Comparison of ENCODE assay signal across 1 cellular context in the genomic region with DNA sequence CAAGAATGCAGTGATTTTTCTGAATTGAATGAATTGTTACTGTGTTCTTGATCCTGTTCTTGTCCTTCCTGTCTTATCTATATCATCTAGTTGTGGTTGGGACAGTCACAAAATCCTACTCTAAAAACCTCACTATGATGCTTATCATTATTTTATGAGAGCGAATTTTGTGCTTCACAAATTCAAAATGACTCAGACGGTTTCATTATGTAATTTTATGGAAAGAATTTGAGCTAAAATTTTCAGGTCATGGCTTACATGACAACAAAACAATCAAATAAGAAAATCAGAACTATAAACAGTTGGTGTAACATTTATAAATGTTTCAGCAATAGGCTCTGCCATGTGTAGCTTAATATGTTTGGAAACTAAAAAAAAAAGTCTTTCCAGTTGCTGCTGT.
TF ChIP-seq lines count a peak whose summit lies in the region.

No MANE protein-coding gene starts in this region.

TF ChIP-seq in K562, 482 proteins besides CTCF, POLR2A, EP300 and RAD21 (continues in another document):
- TF ChIP-seq HDAC3 (IDR thresholded peaks at IDR 0.05; ENCODE audit: borderline replicate concordance, partially characterized antibody) (no peak), SMARCA4 (IDR thresholded peaks at IDR 0.05) (peak; percentile 38; the same call in 1 of the 2 replicates), KLF1 (tag; IDR thresholded peaks at IDR 0.05) (no peak), MIER1 (IDR thresholded peaks at IDR 0.05; ENCODE audit: low read depth) (no peak), RNF2 (IDR thresholded peaks at IDR 0.05) (no peak), HLTF (IDR thresholded peaks at IDR 0.05) (no peak), SRSF1 (IDR thresholded peaks at IDR 0.05; ENCODE audit: low read depth, low read length) (no peak), ZKSCAN8 (CRISPR knock-in tag; IDR thresholded peaks at IDR 0.05) (0 out of 2 replicates have a peak, but pooled peaks have one; percentile 45), KAT7 (CRISPR knock-in tag; IDR thresholded peaks at IDR 0.05; ENCODE audit: borderline replicate concordance) (no peak), FOSL1 (tag; conservative IDR thresholded peaks at IDR 0.05) (peak; percentile 88), ESRRA (IDR thresholded peaks at IDR 0.05; ENCODE audit: borderline replicate concordance, low read depth) (peak; percentile 44; the same call in 1 of the 2 replicates), SMARCA5 (IDR thresholded peaks at IDR 0.05) (no peak), KLF13 (tag; IDR thresholded peaks at IDR 0.05; ENCODE audit: borderline replicate concordance, low read depth) (no peak), ZNF717 (CRISPR knock-in tag; IDR thresholded peaks at IDR 0.05) (no peak), SAFB (IDR thresholded peaks at IDR 0.05; ENCODE audit: borderline replicate concordance, low read depth, low read length) (no peak), MCM2 (IDR thresholded peaks at IDR 0.05; ENCODE audit: low read depth) (no peak), RCOR1 (IDR thresholded peaks at IDR 0.05; ENCODE audit: borderline replicate concordance in 1 of 2, low read depth in 2 of 2, low read length in 2 of 2) (peak in 1 of 2 experiments; percentile 73; a peak in 2 of 4 replicates), ZKSCAN3 (CRISPR knock-in tag; IDR thresholded peaks at IDR 0.05) (no peak), SMARCC2 (IDR thresholded peaks at IDR 0.05; ENCODE audit: low read depth) (peak; percentile 67; the same call in 1 of the 2 replicates), CHD4 (IDR thresholded peaks at IDR 0.05; ENCODE audit: insufficient read depth, insufficient replicate concordance, low read depth, low read length, poor library complexity, severe bottlenecking) (no peak), GTF2F1 (IDR thresholded peaks at IDR 0.05; ENCODE audit: low read depth, low read length) (no peak), ZKSCAN1 (IDR thresholded peaks at IDR 0.05; ENCODE audit: low read depth, low read length) (no peak), LCOR (CRISPR knock-in tag; IDR thresholded peaks at IDR 0.05) (no peak), ZNF140 (CRISPR knock-in tag; IDR thresholded peaks at IDR 0.05) (no peak), MTA3 (IDR thresholded peaks at IDR 0.05; ENCODE audit: borderline replicate concordance) (no peak), PML (IDR thresholded peaks at IDR 0.05; ENCODE audit: low read length) (0 out of 2 replicates have a peak, but pooled peaks have one; percentile 16), CTBP1 (IDR thresholded peaks at IDR 0.05; ENCODE audit: borderline replicate concordance) (no peak), PRMT5 (CRISPR knock-in tag; IDR thresholded peaks at IDR 0.05) (no peak), ZNF445 (CRISPR knock-in tag; IDR thresholded peaks at IDR 0.05; ENCODE audit: low read depth) (no peak), MAFK (IDR thresholded peaks at IDR 0.05; ENCODE audit: low read length) (no peak), ZFX (CRISPR knock-in tag; IDR thresholded peaks at IDR 0.05) (no peak), MYNN (IDR thresholded peaks at IDR 0.05) (no peak), MYNN (CRISPR knock-in tag; IDR thresholded peaks at IDR 0.05) (no peak), L3MBTL2 (IDR thresholded peaks at IDR 0.05) (no peak), SMARCE1 (IDR thresholded peaks at IDR 0.05) (peak; percentile 80; the same call in 1 of the 2 replicates), CC2D1A (IDR thresholded peaks at IDR 0.05) (no peak), PCBP1 (IDR thresholded peaks at IDR 0.05; ENCODE audit: low read depth, low read length, poor library complexity, severe bottlenecking) (no peak), IRF2 (CRISPR knock-in tag; IDR thresholded peaks at IDR 0.05) (no peak), ZFP30 (CRISPR knock-in tag; IDR thresholded peaks at IDR 0.05; ENCODE audit: borderline replicate concordance) (no peak), POLR2AphosphoS5 (IDR thresholded peaks at IDR 0.05; ENCODE audit: control insufficient read depth, insufficient read depth, low read depth, low read length) (no peak), HNRNPUL1 (IDR thresholded peaks at IDR 0.05; ENCODE audit: low read length) (no peak), CCAR2 (IDR thresholded peaks at IDR 0.05; ENCODE audit: low read depth, low read length) (no peak), ZNF146 (CRISPR knock-in tag; IDR thresholded peaks at IDR 0.05; ENCODE audit: unreplicated experiment) (no peak)
- TF ChIP-seq, protein P1, sequence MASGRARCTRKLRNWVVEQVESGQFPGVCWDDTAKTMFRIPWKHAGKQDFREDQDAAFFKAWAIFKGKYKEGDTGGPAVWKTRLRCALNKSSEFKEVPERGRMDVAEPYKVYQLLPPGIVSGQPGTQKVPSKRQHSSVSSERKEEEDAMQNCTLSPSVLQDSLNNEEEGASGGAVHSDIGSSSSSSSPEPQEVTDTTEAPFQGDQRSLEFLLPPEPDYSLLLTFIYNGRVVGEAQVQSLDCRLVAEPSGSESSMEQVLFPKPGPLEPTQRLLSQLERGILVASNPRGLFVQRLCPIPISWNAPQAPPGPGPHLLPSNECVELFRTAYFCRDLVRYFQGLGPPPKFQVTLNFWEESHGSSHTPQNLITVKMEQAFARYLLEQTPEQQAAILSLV (tag; IDR thresholded peaks at IDR 0.05), result no peak
- TF ChIP-seq, protein P2, sequence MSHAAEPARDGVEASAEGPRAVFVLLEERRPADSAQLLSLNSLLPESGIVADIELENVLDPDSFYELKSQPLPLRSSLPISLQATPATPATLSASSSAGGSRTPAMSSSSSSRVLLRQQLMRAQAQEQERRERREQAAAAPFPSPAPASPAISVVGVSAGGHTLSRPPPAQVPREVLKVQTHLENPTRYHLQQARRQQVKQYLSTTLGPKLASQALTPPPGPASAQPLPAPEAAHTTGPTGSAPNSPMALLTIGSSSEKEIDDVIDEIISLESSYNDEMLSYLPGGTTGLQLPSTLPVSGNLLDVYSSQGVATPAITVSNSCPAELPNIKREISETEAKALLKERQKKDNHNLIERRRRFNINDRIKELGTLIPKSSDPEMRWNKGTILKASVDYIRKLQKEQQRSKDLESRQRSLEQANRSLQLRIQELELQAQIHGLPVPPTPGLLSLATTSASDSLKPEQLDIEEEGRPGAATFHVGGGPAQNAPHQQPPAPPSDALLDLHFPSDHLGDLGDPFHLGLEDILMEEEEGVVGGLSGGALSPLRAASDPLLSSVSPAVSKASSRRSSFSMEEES (CRISPR knock-in tag; IDR thresholded peaks at IDR 0.05), result no peak
- TF ChIP-seq, protein P3, sequence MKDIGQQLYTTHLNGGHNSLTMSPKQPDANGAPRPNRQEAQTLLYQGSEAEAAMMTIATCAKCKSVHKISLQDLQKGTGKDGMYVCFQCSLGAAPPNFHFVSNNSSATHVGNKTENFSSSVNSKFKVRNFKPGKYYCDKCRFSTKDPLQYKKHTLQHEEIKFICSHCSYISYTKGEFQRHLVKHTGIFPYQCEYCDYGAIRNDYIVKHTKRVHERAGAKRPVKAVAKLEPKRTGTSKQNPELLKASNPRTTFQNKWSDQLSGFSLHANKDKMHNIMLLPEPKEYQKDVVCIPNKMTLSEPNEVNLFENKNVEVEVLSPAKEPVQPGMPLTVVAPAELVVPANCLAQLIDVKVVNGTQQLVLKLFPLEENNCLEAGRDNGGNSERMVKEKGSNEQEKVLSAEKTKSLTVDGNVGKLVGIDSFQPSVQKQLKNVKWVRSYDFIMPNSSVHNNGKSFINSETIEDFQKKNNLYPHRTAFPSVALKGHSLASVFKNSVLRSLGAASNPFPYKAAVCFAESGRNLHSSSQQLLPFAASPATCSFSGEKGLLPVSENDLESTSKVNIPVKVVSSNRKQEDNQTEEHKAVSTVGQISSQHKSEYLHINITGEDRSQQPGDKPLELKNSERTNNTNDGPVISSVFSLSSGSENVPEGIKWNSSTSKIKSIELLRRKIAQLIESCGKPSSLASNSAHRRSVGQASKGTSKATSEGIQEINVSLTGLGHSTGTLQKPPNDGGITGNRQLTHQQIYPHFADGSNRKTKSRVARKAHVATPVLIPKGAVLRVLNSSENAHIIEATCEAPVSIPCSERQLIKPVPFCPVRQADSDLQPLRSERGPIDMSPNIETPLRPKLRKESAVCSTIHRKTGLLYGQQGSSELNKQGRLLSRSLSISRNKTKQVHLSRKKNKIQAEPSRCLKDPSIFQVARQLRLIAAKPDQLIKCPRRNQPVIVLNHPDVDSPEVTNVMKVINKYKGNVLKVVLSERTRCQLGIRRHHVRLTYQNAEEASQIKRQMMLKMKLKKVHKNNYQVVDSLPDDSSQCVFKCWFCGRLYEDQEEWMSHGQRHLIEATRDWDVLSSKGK (CRISPR knock-in tag; IDR thresholded peaks at IDR 0.05), result no peak
- TF ChIP-seq, protein P4, sequence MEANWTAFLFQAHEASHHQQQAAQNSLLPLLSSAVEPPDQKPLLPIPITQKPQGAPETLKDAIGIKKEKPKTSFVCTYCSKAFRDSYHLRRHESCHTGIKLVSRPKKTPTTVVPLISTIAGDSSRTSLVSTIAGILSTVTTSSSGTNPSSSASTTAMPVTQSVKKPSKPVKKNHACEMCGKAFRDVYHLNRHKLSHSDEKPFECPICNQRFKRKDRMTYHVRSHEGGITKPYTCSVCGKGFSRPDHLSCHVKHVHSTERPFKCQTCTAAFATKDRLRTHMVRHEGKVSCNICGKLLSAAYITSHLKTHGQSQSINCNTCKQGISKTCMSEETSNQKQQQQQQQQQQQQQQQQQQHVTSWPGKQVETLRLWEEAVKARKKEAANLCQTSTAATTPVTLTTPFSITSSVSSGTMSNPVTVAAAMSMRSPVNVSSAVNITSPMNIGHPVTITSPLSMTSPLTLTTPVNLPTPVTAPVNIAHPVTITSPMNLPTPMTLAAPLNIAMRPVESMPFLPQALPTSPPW (CRISPR knock-in tag; IDR thresholded peaks at IDR 0.05), result no peak
- TF ChIP-seq, protein P5, sequence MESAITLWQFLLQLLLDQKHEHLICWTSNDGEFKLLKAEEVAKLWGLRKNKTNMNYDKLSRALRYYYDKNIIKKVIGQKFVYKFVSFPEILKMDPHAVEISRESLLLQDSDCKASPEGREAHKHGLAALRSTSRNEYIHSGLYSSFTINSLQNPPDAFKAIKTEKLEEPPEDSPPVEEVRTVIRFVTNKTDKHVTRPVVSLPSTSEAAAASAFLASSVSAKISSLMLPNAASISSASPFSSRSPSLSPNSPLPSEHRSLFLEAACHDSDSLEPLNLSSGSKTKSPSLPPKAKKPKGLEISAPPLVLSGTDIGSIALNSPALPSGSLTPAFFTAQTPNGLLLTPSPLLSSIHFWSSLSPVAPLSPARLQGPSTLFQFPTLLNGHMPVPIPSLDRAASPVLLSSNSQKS (CRISPR knock-in tag; IDR thresholded peaks at IDR 0.05), result no peak
- TF ChIP-seq, protein P6, sequence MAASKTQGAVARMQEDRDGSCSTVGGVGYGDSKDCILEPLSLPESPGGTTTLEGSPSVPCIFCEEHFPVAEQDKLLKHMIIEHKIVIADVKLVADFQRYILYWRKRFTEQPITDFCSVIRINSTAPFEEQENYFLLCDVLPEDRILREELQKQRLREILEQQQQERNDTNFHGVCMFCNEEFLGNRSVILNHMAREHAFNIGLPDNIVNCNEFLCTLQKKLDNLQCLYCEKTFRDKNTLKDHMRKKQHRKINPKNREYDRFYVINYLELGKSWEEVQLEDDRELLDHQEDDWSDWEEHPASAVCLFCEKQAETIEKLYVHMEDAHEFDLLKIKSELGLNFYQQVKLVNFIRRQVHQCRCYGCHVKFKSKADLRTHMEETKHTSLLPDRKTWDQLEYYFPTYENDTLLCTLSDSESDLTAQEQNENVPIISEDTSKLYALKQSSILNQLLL (CRISPR knock-in tag; IDR thresholded peaks at IDR 0.05; ENCODE audit: borderline replicate concordance), result no peak
- TF ChIP-seq, protein P7, sequence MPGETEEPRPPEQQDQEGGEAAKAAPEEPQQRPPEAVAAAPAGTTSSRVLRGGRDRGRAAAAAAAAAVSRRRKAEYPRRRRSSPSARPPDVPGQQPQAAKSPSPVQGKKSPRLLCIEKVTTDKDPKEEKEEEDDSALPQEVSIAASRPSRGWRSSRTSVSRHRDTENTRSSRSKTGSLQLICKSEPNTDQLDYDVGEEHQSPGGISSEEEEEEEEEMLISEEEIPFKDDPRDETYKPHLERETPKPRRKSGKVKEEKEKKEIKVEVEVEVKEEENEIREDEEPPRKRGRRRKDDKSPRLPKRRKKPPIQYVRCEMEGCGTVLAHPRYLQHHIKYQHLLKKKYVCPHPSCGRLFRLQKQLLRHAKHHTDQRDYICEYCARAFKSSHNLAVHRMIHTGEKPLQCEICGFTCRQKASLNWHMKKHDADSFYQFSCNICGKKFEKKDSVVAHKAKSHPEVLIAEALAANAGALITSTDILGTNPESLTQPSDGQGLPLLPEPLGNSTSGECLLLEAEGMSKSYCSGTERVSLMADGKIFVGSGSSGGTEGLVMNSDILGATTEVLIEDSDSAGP (CRISPR knock-in tag; IDR thresholded peaks at IDR 0.05), result no peak
- TF ChIP-seq, protein P8, sequence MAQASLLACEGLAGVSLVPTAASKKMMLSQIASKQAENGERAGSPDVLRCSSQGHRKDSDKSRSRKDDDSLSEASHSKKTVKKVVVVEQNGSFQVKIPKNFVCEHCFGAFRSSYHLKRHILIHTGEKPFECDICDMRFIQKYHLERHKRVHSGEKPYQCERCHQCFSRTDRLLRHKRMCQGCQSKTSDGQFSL (CRISPR knock-in tag; IDR thresholded peaks at IDR 0.05), result no peak
- TF ChIP-seq, protein P8 (tag; IDR thresholded peaks at IDR 0.05), result no peak
- TF ChIP-seq, protein P9, sequence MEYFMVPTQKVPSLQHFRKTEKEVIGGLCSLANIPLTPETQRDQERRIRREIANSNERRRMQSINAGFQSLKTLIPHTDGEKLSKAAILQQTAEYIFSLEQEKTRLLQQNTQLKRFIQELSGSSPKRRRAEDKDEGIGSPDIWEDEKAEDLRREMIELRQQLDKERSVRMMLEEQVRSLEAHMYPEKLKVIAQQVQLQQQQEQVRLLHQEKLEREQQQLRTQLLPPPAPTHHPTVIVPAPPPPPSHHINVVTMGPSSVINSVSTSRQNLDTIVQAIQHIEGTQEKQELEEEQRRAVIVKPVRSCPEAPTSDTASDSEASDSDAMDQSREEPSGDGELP (CRISPR knock-in tag; IDR thresholded peaks at IDR 0.05; ENCODE audit: borderline replicate concordance), result no peak
- TF ChIP-seq, protein P10, sequence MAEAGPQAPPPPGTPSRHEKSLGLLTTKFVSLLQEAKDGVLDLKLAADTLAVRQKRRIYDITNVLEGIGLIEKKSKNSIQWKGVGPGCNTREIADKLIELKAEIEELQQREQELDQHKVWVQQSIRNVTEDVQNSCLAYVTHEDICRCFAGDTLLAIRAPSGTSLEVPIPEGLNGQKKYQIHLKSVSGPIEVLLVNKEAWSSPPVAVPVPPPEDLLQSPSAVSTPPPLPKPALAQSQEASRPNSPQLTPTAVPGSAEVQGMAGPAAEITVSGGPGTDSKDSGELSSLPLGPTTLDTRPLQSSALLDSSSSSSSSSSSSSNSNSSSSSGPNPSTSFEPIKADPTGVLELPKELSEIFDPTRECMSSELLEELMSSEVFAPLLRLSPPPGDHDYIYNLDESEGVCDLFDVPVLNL (CRISPR knock-in tag; IDR thresholded peaks at IDR 0.05; ENCODE audit: low read depth), result no peak
- TF ChIP-seq, protein P11, sequence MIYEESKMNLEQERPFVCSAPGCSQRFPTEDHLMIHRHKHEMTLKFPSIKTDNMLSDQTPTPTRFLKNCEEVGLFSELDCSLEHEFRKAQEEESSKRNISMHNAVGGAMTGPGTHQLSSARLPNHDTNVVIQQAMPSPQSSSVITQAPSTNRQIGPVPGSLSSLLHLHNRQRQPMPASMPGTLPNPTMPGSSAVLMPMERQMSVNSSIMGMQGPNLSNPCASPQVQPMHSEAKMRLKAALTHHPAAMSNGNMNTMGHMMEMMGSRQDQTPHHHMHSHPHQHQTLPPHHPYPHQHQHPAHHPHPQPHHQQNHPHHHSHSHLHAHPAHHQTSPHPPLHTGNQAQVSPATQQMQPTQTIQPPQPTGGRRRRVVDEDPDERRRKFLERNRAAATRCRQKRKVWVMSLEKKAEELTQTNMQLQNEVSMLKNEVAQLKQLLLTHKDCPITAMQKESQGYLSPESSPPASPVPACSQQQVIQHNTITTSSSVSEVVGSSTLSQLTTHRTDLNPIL (CRISPR knock-in tag; IDR thresholded peaks at IDR 0.05), result no peak
